ENCODE assay signal across 8 cellular contexts in genomic region chr2:28810384-28811285, GRCh38. TPM values are rescaled to one million over a fixed set of nuclear protein-coding genes. Genes with fewer than 3 reads are reported as not detected.
DNase-seq lines count a peak whose midpoint lies in the region; ATAC-seq and TF ChIP-seq lines count a peak whose summit lies in the region.

TSS of gene SPDYA (plus strand) at chr2:28810834. CDS start at chr2:28816015, 5,181 bp downstream.

- H3K23ac ChIP-seq in neuronal stem cell (ENCODE audit: low read depth, low read length, poor library complexity) = peak within 1 kb of the TSS; percentile 80

- peaks cover 1% of the 10 kb centered on the region; the same call in 1 of the 2 replicates for H3K36me3 ChIP-seq in PC-3 (ENCODE audit: low read depth, low read length)
- H3K36me3 ChIP-seq in neuronal stem cell (replicated peaks in 1 of 2; ENCODE audit: control insufficient read depth in 2 of 2, insufficient read depth in 2 of 2, low read length in 2 of 2) = peaks cover 0 to 38% of the 10 kb centered on the region in 2 donors
- peaks cover 0 to 16% (median 16%) of the 10 kb centered on the region in 4 donors for H3K36me3 ChIP-seq in stomach

- H3K79me1 ChIP-seq in neuronal stem cell (ENCODE audit: low read depth, low read length) = peaks cover 1% of the 10 kb centered on the region

- no peaks in the 10 kb centered on the region for H3K27me3 ChIP-seq in PC-3 (ENCODE audit: low read length)
- peaks cover 0 to 8% (median 0%) of the 10 kb centered on the region in 3 experiments for H3K27me3 ChIP-seq in neuronal stem cell (ENCODE audit: control insufficient read depth in 3 of 3, insufficient read depth in 3 of 3, low read depth in 1 of 3, low read length in 3 of 3)
- H3K27me3 ChIP-seq in stomach = no peaks in the 10 kb centered on the region

- no peaks in the 10 kb centered on the region for H3K9me3 ChIP-seq in PC-3 (ENCODE audit: low read length)
- peaks cover 0 to 2% of the 10 kb centered on the region in 2 donors for H3K9me3 ChIP-seq in neuronal stem cell (replicated peaks in 1 of 2; ENCODE audit: control insufficient read depth in 2 of 2, insufficient read depth in 1 of 2, low read depth in 1 of 2, low read length in 2 of 2)
- H3K9me3 ChIP-seq in stomach = no peaks in the 10 kb centered on the region

- H2AFZ ChIP-seq in PC-3 (ENCODE audit: low read length) = peak within 1 kb of the TSS; percentile 41
- no peak within 1 kb of the TSS for H2AFZ ChIP-seq in neuronal stem cell (ENCODE audit: low read length)

- TF ChIP-seq CTCF in MCF 10A (IDR thresholded peaks at IDR 0.05; ENCODE audit: unreplicated experiment) (no peak), PC-3 (conservative IDR thresholded peaks at IDR 0.05; ENCODE audit: low read depth, low read length) (no peak), foreskin fibroblast (IDR thresholded peaks at IDR 0.05; ENCODE audit: low read depth, low read length) (no peak), stomach (IDR thresholded peaks at IDR 0.05) (no peak)

- H3K79me2 ChIP-seq in PC-3 (ENCODE audit: low read length) = no peaks in the 10 kb centered on the region

- TF ChIP-seq POLR2A in stomach (IDR thresholded peaks at IDR 0.05) = no peak

- no peaks in the 10 kb centered on the region for H3K4me1 Mint-ChIP-seq in MCF 10A (ENCODE audit: insufficient read depth, unreplicated experiment)

- H3K36me3 Mint-ChIP-seq in MCF 10A (ENCODE audit: insufficient read depth, unreplicated experiment) = peaks cover 62% of the 10 kb centered on the region

- ATAC-seq in HG03108 (IDR thresholded peaks at IDR 0.05; ENCODE audit: unreplicated experiment) (peak; percentile 60), PC-3 (peak; percentile 82)

- CTCF ChIA-PET in MCF 10A (lab: Yijun Ruan, JAX) = interaction anchor here (0.6 to 1.0 kb wide), 3 partner anchors 10 to 375 kb away, joined by 3 to 4 read pairs (median 3); no protein-coding TSS in a partner anchor
- CTCF ChIA-PET in PC-3 (lab: Charles Lee) = no interaction called here

- TF ChIP-seq EP300 in stomach (IDR thresholded peaks at IDR 0.05) = no peak

- H2BK120ac ChIP-seq in neuronal stem cell (ENCODE audit: low read depth, low read length) = peak within 1 kb of the TSS; percentile 61

- H3K27ac ChIP-seq in PC-3 (ENCODE audit: low read length) (peak within 1 kb of the TSS; percentile 14; the same call in 1 of the 2 replicates), neuronal stem cell (replicated peaks; ENCODE audit: low read length) (peak within 1 kb of the TSS; percentile 75), stomach (peak within 1 kb of the TSS in 2 of 5 donors; percentile 54 to 73)

- H3K9ac ChIP-seq in PC-3 (ENCODE audit: low read length) (0 out of 2 replicates have a peak within 1 kb of the TSS, but pooled peaks have one; percentile 6), neuronal stem cell (ENCODE audit: low read depth, low read length, poor library complexity) (peak within 1 kb of the TSS; percentile 60)

- no peaks in the 10 kb centered on the region for H4K20me1 ChIP-seq in PC-3 (ENCODE audit: low read length)

- peak within 1 kb of the TSS; percentile 92 for H2AK5ac ChIP-seq in neuronal stem cell (ENCODE audit: low read depth, low read length)

- BruUV-seq in MCF 10A (replicated peaks; lab: Mats Ljungman, UMichigan) (no TSS peak), PC-3 (replicated peaks; lab: Mats Ljungman, UMichigan) (no TSS peak)

- H4K91ac ChIP-seq in neuronal stem cell (ENCODE audit: low read depth, low read length, poor library complexity) = no peak within 1 kb of the TSS

- H3K14ac ChIP-seq in neuronal stem cell (ENCODE audit: low read length) = peak within 1 kb of the TSS; percentile 89

- no peaks in the 10 kb centered on the region for H3F3A ChIP-seq in PC-3 (ENCODE audit: low read length, unreplicated experiment)

- H3K18ac ChIP-seq in neuronal stem cell (ENCODE audit: low read length) = peak within 1 kb of the TSS; percentile 97

- DNase-seq in T47D (ENCODE audit: low read depth in 1 of 2, low spot score in 1 of 2) (peak; percentile 11 to 48), MCF 10A (ENCODE audit: unreplicated experiment) (no peak), PC-3 (peak; percentile 49), foreskin fibroblast (peak; percentile 55 to 83), neuronal stem cell (ENCODE audit: low spot score) (peak; percentile 54), stomach (peak; percentile 76)
- peak; percentile 93 for DNase-seq in activated effector memory CD4-positive, alpha-beta T cell treated with anti-CD3 and anti-CD28 coated beads, Interleukin-2, amount 50 U/mL, for 16 hours

- no peaks in the 10 kb centered on the region for H3K9me2 ChIP-seq in PC-3 (replicated peaks; ENCODE audit: low read length)

- H3K4me2 ChIP-seq in PC-3 (ENCODE audit: low read length) = peak within 1 kb of the TSS; percentile 42
- peak within 1 kb of the TSS; percentile 83 for H3K4me2 ChIP-seq in neuronal stem cell (ENCODE audit: insufficient read depth, low read length, poor library complexity, severe bottlenecking)

- no peak within 1 kb of the TSS for H2BK5ac ChIP-seq in neuronal stem cell (ENCODE audit: low read length)

- no CpG with 5 or more reads among the region's 97 CpGs for WGBS in neuronal stem cell (ENCODE audit: extremely low coverage in 2 of 2, insufficient read length in 2 of 2, insufficient replicate concordance in 1 of 2), 2 donors
- 0 to 6% (median 5%) methylated on average over 8 to 97 of the region's 97 CpGs for WGBS in stomach, 5 donors

- H3K4me3 Mint-ChIP-seq in MCF 10A (ENCODE audit: unreplicated experiment) = no peak within 1 kb of the TSS

- no peak within 1 kb of the TSS for H3K27ac Mint-ChIP-seq in MCF 10A (ENCODE audit: low read depth, unreplicated experiment)

- in situ Hi-C loops in T47D (cut with HindIII; ENCODE audit: low pct_unique_long_range_greater_than_20kb, low sequenced_read_pairs) = no loop called here

- intact Hi-C loops in MCF 10A (cut with micrococcal nuclease) (no loop called here), PC-3 (cut with micrococcal nuclease) (no loop called here), stomach (cut with DNase I; ENCODE audit: low total_unique reads) (no loop called here)

- H3K4me1 ChIP-seq in PC-3 (ENCODE audit: insufficient read depth, low read length) = no peaks in the 10 kb centered on the region
- H3K4me1 ChIP-seq in neuronal stem cell (ENCODE audit: control insufficient read depth in 2 of 2, insufficient read depth in 1 of 2, low read depth in 1 of 2, low read length in 2 of 2) = peaks cover 0 to 6% of the 10 kb centered on the region in 2 donors
- peaks cover 11 to 24% (median 15%) of the 10 kb centered on the region in 4 donors for H3K4me1 ChIP-seq in stomach

- POLR2A ChIA-PET in MCF 10A (lab: Yijun Ruan, JAX) (interaction anchor here (0.6 to 1.4 kb wide), 3 partner anchors 9 to 11 kb away, joined by 3 to 7 read pairs (median 5); no protein-coding TSS in a partner anchor), PC-3 (lab: Charles Lee; ENCODE audit: unreplicated experiment) (no interaction called here)

- H3K27me3 Mint-ChIP-seq in MCF 10A (ENCODE audit: insufficient read depth, unreplicated experiment) = no peaks in the 10 kb centered on the region

- H3K4me3 ChIP-seq in PC-3 (ENCODE audit: low read length) (peak within 1 kb of the TSS; percentile 45), foreskin fibroblast (ENCODE audit: low read depth in 1 of 2, low read length in 2 of 2) (peak within 1 kb of the TSS; percentile 50 to 61), neuronal stem cell (ENCODE audit: low read length in 2 of 2) (peak within 1 kb of the TSS in 1 of 2 donors; percentile 86), stomach (peak within 1 kb of the TSS; percentile 53 to 60 (median 54))

- H2BK15ac ChIP-seq in neuronal stem cell (ENCODE audit: low read length) = no peak within 1 kb of the TSS

- peak within 1 kb of the TSS; percentile 43 for H4K8ac ChIP-seq in neuronal stem cell (ENCODE audit: low read depth, low read length)

- no peak within 1 kb of the TSS for H3K4ac ChIP-seq in neuronal stem cell (ENCODE audit: low read length)

- H2BK12ac ChIP-seq in neuronal stem cell (ENCODE audit: low read length) = peak within 1 kb of the TSS; percentile 97

- H3K9me3 Mint-ChIP-seq in MCF 10A (ENCODE audit: unreplicated experiment) = no peaks in the 10 kb centered on the region

RNA-seq across cellular contexts. Expression of gene SPDYA, which starts in this region (rescaled TPM):
- total RNA-seq in MCF 10A (2022) (2.6 and 2.8 TPM in 2 replicates), PC-3 (2014; rRNA removed) (0.69 and 1.3 TPM in 2 replicates), stomach (10 to 100 TPM in 1 of 5 donors, 1 to 10 TPM in 1, under 1 TPM in 1, not detected in 2; 0.58 to 11.7 (median 7.1) TPM)
- 0.13 TPM for polyA plus RNA-seq in neuronal stem cell (2013, experiment 1 of 2)
- polyA plus RNA-seq in neuronal stem cell (2013, experiment 2 of 2) = 0.32 TPM
- polyA plus RNA-seq in stomach = under 1 TPM in 1 of 3 donors, not detected in 2; 0.40 TPM
